1 cellular context compared by ENCODE assay signal in the genomic region with DNA sequence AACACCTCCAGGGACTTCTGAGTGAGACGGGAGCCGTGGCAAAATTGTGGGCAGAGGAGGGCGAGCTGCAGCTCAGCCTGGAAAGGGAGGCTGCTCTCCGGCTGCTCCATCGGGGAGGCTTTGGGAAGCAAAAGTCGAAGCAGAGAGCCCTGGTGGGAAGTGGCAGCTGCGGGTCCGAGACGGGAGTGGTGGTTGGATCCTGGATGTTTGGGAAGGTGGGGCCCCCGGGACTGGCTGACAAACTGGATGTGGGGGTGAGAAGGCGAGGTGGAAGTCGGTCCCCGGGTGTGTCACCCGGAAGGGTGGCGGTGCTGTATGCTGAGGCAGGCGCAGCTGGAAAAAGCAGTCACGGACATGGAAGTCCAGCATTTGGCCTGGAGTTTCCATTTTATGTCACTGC.
TF ChIP-seq lines count a peak whose summit lies in the region.

No MANE protein-coding gene starts in this region.

TF ChIP-seq in GM23338, 12 proteins besides CTCF, POLR2A, EP300 and RAD21 (continued from another document):
- TF ChIP-seq, protein P1, sequence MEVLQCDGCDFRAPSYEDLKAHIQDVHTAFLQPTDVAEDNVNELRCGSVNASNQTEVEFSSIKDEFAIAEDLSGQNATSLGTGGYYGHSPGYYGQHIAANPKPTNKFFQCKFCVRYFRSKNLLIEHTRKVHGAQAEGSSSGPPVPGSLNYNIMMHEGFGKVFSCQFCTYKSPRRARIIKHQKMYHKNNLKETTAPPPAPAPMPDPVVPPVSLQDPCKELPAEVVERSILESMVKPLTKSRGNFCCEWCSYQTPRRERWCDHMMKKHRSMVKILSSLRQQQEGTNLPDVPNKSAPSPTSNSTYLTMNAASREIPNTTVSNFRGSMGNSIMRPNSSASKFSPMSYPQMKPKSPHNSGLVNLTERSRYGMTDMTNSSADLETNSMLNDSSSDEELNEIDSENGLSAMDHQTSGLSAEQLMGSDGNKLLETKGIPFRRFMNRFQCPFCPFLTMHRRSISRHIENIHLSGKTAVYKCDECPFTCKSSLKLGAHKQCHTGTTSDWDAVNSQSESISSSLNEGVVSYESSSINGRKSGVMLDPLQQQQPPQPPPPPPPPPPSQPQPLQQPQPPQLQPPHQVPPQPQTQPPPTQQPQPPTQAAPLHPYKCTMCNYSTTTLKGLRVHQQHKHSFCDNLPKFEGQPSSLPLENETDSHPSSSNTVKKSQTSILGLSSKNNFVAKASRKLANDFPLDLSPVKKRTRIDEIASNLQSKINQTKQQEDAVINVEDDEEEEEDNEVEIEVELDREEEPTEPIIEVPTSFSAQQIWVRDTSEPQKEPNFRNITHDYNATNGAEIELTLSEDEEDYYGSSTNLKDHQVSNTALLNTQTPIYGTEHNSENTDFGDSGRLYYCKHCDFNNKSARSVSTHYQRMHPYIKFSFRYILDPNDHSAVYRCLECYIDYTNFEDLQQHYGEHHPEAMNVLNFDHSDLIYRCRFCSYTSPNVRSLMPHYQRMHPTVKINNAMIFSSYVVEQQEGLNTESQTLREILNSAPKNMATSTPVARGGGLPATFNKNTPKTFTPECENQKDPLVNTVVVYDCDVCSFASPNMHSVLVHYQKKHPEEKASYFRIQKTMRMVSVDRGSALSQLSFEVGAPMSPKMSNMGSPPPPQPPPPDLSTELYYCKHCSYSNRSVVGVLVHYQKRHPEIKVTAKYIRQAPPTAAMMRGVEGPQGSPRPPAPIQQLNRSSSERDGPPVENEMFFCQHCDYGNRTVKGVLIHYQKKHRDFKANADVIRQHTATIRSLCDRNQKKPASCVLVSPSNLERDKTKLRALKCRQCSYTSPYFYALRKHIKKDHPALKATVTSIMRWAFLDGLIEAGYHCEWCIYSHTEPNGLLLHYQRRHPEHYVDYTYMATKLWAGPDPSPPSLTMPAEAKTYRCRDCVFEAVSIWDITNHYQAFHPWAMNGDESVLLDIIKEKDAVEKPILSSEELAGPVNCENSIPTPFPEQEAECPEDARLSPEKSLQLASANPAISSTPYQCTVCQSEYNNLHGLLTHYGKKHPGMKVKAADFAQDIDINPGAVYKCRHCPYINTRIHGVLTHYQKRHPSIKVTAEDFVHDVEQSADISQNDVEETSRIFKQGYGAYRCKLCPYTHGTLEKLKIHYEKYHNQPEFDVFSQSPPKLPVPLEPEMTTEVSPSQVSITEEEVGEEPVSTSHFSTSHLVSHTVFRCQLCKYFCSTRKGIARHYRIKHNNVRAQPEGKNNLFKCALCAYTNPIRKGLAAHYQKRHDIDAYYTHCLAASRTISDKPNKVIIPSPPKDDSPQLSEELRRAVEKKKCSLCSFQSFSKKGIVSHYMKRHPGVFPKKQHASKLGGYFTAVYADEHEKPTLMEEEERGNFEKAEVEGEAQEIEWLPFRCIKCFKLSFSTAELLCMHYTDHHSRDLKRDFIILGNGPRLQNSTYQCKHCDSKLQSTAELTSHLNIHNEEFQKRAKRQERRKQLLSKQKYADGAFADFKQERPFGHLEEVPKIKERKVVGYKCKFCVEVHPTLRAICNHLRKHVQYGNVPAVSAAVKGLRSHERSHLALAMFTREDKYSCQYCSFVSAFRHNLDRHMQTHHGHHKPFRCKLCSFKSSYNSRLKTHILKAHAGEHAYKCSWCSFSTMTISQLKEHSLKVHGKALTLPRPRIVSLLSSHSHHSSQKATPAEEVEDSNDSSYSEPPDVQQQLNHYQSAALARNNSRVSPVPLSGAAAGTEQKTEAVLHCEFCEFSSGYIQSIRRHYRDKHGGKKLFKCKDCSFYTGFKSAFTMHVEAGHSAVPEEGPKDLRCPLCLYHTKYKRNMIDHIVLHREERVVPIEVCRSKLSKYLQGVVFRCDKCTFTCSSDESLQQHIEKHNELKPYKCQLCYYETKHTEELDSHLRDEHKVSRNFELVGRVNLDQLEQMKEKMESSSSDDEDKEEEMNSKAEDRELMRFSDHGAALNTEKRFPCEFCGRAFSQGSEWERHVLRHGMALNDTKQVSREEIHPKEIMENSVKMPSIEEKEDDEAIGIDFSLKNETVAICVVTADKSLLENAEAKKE (CRISPR knock-in tag; IDR thresholded peaks at IDR 0.05): no peak
- TF ChIP-seq ZNF114 (CRISPR knock-in tag; IDR thresholded peaks at IDR 0.05) (no peak), EZH2 (IDR thresholded peaks at IDR 0.05; ENCODE audit: low read depth, unreplicated experiment) (no peak), STAT1 (IDR thresholded peaks at IDR 0.05; ENCODE audit: unreplicated experiment) (no peak), EZH2phosphoT487 (IDR thresholded peaks at IDR 0.05; ENCODE audit: unreplicated experiment) (no peak), ZNF331 (CRISPR knock-in tag; IDR thresholded peaks at IDR 0.05; ENCODE audit: low read depth) (no peak), NANOG (IDR thresholded peaks at IDR 0.05; ENCODE audit: borderline replicate concordance) (no peak), JUNB (IDR thresholded peaks at IDR 0.05; ENCODE audit: unreplicated experiment) (no peak)
- TF ChIP-seq, protein P2, sequence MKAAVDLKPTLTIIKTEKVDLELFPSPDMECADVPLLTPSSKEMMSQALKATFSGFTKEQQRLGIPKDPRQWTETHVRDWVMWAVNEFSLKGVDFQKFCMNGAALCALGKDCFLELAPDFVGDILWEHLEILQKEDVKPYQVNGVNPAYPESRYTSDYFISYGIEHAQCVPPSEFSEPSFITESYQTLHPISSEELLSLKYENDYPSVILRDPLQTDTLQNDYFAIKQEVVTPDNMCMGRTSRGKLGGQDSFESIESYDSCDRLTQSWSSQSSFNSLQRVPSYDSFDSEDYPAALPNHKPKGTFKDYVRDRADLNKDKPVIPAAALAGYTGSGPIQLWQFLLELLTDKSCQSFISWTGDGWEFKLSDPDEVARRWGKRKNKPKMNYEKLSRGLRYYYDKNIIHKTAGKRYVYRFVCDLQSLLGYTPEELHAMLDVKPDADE (IDR thresholded peaks at IDR 0.05): no peak
